20 cellular contexts compared by ENCODE assay signal in the genomic region with DNA sequence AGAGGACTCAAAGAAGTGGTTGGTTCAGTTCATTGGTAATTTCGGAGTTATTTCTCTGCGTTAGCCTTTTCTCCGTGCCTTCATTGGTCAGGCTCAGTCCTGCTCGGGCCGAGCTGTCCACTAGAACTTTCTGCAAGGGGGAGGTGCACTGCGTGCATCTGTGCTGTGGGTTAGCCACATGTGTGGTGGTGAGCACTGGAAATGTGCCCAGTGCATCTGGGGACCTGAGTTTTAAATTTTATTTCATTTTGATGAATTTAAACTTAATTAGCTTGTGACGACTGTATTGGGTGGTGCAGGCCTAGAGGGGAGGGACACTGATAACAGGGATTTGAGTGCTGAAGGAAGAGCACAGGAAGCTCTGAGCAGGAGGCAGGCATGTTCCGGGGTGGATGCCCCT. TPM values are rescaled to one million over a fixed set of nuclear protein-coding genes. Genes with fewer than 3 reads are reported as not detected.
A peak's percentile ranks its signal among the peaks of the same experiment; 100 is the strongest.
DNase-seq lines count a peak whose midpoint lies in the region; ATAC-seq, FAIRE-seq and TF ChIP-seq lines count a peak whose summit lies in the region.
"Had no signal": no experiment of that assay in that cellular context is flagged by ENCODE, and none has a peak within 500 bp of the region (broad histone marks: within the 10 kb centered on the region; RNA-seq: fewer than 3 reads in every experiment).

No MANE protein-coding gene starts in this region.

- H3K4me1 Mint-ChIP-seq in activated CD8-positive, alpha-beta T cell treated with anti-CD3 and anti-CD28 coated beads for 36 hours (ENCODE audit: low read depth) = peaks cover 12% of the 10 kb centered on the region
- H3K4me1 Mint-ChIP-seq in activated CD8-positive, alpha-beta T cell treated with anti-CD3 and anti-CD28 coated beads, Interleukin-2, amount 10 ng/mL, durations not matched to agents 7 days and 5 days (ENCODE audit: low read depth) = no peaks in the 10 kb centered on the region
- H3K4me1 Mint-ChIP-seq in CD14-positive monocyte (peaks cover 18% of the 10 kb centered on the region), neural crest cell (no peaks in the 10 kb centered on the region)
- peaks cover 9% of the 10 kb centered on the region for H3K4me1 Mint-ChIP-seq in activated T-helper 17 cell treated with anti-CD3 and anti-CD28 coated beads, Interleukin-2, amount 50 U/mL, for 72 hours

- no peak for ATAC-seq in activated CD8-positive, alpha-beta T cell treated with anti-CD3 and anti-CD28 coated beads for 36 hours
- ATAC-seq in activated CD8-positive, alpha-beta T cell treated with anti-CD3 and anti-CD28 coated beads, Interleukin-2, amount 10 ng/mL, durations not matched to agents 7 days and 5 days = no peak
- no peak for ATAC-seq in activated T-helper 17 cell treated with anti-CD3 and anti-CD28 coated beads, Interleukin-2, amount 50 U/mL, for 72 hours (replicated peaks)
- ATAC-seq: HCT116 had no signal

- H3K27ac Mint-ChIP-seq in activated CD8-positive, alpha-beta T cell treated with anti-CD3 and anti-CD28 coated beads for 36 hours = peak overlapping the region; percentile 30
- no peak overlapping the region for H3K27ac Mint-ChIP-seq in activated CD8-positive, alpha-beta T cell treated with anti-CD3 and anti-CD28 coated beads, Interleukin-2, amount 10 ng/mL, durations not matched to agents 7 days and 5 days
- H3K27ac Mint-ChIP-seq in CD14-positive monocyte (peak overlapping the region in 4 of 7 donors; percentile 3 to 73 (median 36)), neural crest cell (ENCODE audit: unreplicated experiment) (no peak overlapping the region)
- H3K27ac Mint-ChIP-seq in activated T-helper 17 cell treated with anti-CD3 and anti-CD28 coated beads, Interleukin-2, amount 50 U/mL, for 72 hours = peak overlapping the region; percentile 43

- intact Hi-C loops in activated CD8-positive, alpha-beta T cell treated with anti-CD3 and anti-CD28 coated beads for 36 hours (cut with micrococcal nuclease) = no loop called here
- intact Hi-C loops in CD14-positive monocyte (cut with micrococcal nuclease) = no loop called here

- no peak overlapping the region for H3K4me3 Mint-ChIP-seq in activated CD8-positive, alpha-beta T cell treated with anti-CD3 and anti-CD28 coated beads for 36 hours
- H3K4me3 Mint-ChIP-seq in activated CD8-positive, alpha-beta T cell treated with anti-CD3 and anti-CD28 coated beads, Interleukin-2, amount 10 ng/mL, durations not matched to agents 7 days and 5 days = no peak overlapping the region
- H3K4me3 Mint-ChIP-seq in CD14-positive monocyte (no peak overlapping the region), neural crest cell (peak overlapping the region; percentile 47)
- no peak overlapping the region for H3K4me3 Mint-ChIP-seq in activated T-helper 17 cell treated with anti-CD3 and anti-CD28 coated beads, Interleukin-2, amount 50 U/mL, for 72 hours

- no peak for TF ChIP-seq CTCF in activated CD8-positive, alpha-beta T cell treated with anti-CD3 and anti-CD28 coated beads for 36 hours (IDR thresholded peaks at IDR 0.05)
- TF ChIP-seq CTCF in CD14-positive monocyte (IDR thresholded peaks at IDR 0.05) (no peak), neural crest cell (conservative IDR thresholded peaks at IDR 0.05) (no peak), D721Med (IDR thresholded peaks at IDR 0.05; ENCODE audit: insufficient read depth, missing control alignments) (no peak)

- no peak for DNase-seq in activated CD8-positive, alpha-beta T cell treated with anti-CD3 and anti-CD28 coated beads for 36 hours
- DNase-seq in activated CD8-positive, alpha-beta T cell treated with anti-CD3 and anti-CD28 coated beads, Interleukin-2, amount 10 ng/mL, durations not matched to agents 7 days and 5 days = no peak
- DNase-seq in CD14-positive monocyte (ENCODE audit: low spot score) (no peak), neural crest cell (ENCODE audit: low read depth, low spot score) (no peak), CD1c-positive myeloid dendritic cell (ENCODE audit: extremely low spot score) (no peak), dermis blood vessel endothelial cell (no peak), D721Med (ENCODE audit: insufficient read length, low spot score) (no peak)
- DNase-seq: 8988T; BE2C; GDM1; MV-4-11; NCI-H1417; NCI-H187 treated with DMSO at 0.1 percent for 48 hours; NCI-H69; NK-92 treated with Interleukin-12 subunit alpha and Interleukin-12 subunit beta, amount 100 ng/mL, for 24 hours had no signal

- H3K36me3 Mint-ChIP-seq in activated CD8-positive, alpha-beta T cell treated with anti-CD3 and anti-CD28 coated beads for 36 hours (ENCODE audit: low read depth) = peaks cover 36% of the 10 kb centered on the region
- H3K36me3 Mint-ChIP-seq in activated CD8-positive, alpha-beta T cell treated with anti-CD3 and anti-CD28 coated beads, Interleukin-2, amount 10 ng/mL, durations not matched to agents 7 days and 5 days (ENCODE audit: low read depth) = peaks cover 63% of the 10 kb centered on the region
- H3K36me3 Mint-ChIP-seq in CD14-positive monocyte = peaks cover 78 to 95% of the 10 kb centered on the region in 2 donors
- peaks cover 92% of the 10 kb centered on the region for H3K36me3 Mint-ChIP-seq in activated T-helper 17 cell treated with anti-CD3 and anti-CD28 coated beads, Interleukin-2, amount 50 U/mL, for 72 hours (ENCODE audit: low read depth)
- H3K36me3 Mint-ChIP-seq in neural crest cell (ENCODE audit: low read depth) = peaks cover 19% of the 10 kb centered on the region

- no peak for FAIRE-seq in D721Med (lab: Jason Lieb, UNC)
- FAIRE-seq: GM12878, GM18507 had no signal

- no peaks in the 10 kb centered on the region for H3K9me3 Mint-ChIP-seq in activated CD8-positive, alpha-beta T cell treated with anti-CD3 and anti-CD28 coated beads for 36 hours
- no peaks in the 10 kb centered on the region for H3K9me3 Mint-ChIP-seq in activated CD8-positive, alpha-beta T cell treated with anti-CD3 and anti-CD28 coated beads, Interleukin-2, amount 10 ng/mL, durations not matched to agents 7 days and 5 days (ENCODE audit: insufficient read depth)
- H3K9me3 Mint-ChIP-seq in CD14-positive monocyte (no peaks in the 10 kb centered on the region), neural crest cell (no peaks in the 10 kb centered on the region)
- H3K9me3 Mint-ChIP-seq in activated T-helper 17 cell treated with anti-CD3 and anti-CD28 coated beads, Interleukin-2, amount 50 U/mL, for 72 hours = no peaks in the 10 kb centered on the region

- H3K27me3 Mint-ChIP-seq in activated CD8-positive, alpha-beta T cell treated with anti-CD3 and anti-CD28 coated beads for 36 hours = no peaks in the 10 kb centered on the region
- H3K27me3 Mint-ChIP-seq in activated CD8-positive, alpha-beta T cell treated with anti-CD3 and anti-CD28 coated beads, Interleukin-2, amount 10 ng/mL, durations not matched to agents 7 days and 5 days (ENCODE audit: low read depth) = no peaks in the 10 kb centered on the region
- H3K27me3 Mint-ChIP-seq in CD14-positive monocyte (ENCODE audit: low read depth in 3 of 3) (peaks cover 0 to 3% (median 0%) of the 10 kb centered on the region in 3 donors), neural crest cell (ENCODE audit: low read depth) (no peaks in the 10 kb centered on the region)
- H3K27me3 Mint-ChIP-seq in activated T-helper 17 cell treated with anti-CD3 and anti-CD28 coated beads, Interleukin-2, amount 50 U/mL, for 72 hours = no peaks in the 10 kb centered on the region

- POLR2A ChIA-PET in activated CD8-positive, alpha-beta T cell treated with anti-CD3 and anti-CD28 coated beads for 36 hours (lab: Charles Lee) = interaction anchor here (1.4 to 3.4 kb wide), 3 partner anchors 10 to 61 kb away, joined by 3 to 17 read pairs (median 5); no protein-coding TSS in a partner anchor
- POLR2A ChIA-PET in activated CD8-positive, alpha-beta T cell treated with anti-CD3 and anti-CD28 coated beads, Interleukin-2, amount 10 ng/mL, durations not matched to agents 7 days and 5 days (lab: Charles Lee) = no interaction called here

- CTCF ChIA-PET in activated CD8-positive, alpha-beta T cell treated with anti-CD3 and anti-CD28 coated beads for 36 hours (lab: Charles Lee) = interaction anchor here (0.8 to 1.7 kb wide), 5 partner anchors 9 to 56 kb away, joined by 3 to 8 read pairs (median 4); a partner anchor contains a TSS
- CTCF ChIA-PET in activated CD8-positive, alpha-beta T cell treated with anti-CD3 and anti-CD28 coated beads, Interleukin-2, amount 10 ng/mL, durations not matched to agents 7 days and 5 days (lab: Charles Lee) = interaction anchor here (1.2 to 1.9 kb wide), 2 partner anchors 9 to 34 kb away, joined by 3 to 8 read pairs; a partner anchor contains a TSS

RNA-seq across cellular contexts. Expression of a gene that starts 24.5 kb away (rescaled TPM):
- 10 to 100 TPM; 13.3 TPM for total RNA-seq in activated CD8-positive, alpha-beta T cell treated with anti-CD3 and anti-CD28 coated beads for 36 hours
- 10 to 100 TPM; 30.0 to 30.9 TPM for total RNA-seq in activated CD8-positive, alpha-beta T cell treated with anti-CD3 and anti-CD28 coated beads, Interleukin-2, amount 10 ng/mL, durations not matched to agents 7 days and 5 days
- under 1 TPM; 0.28 to 0.60 TPM for polyA plus RNA-seq in CD14-positive monocyte
- total RNA-seq in activated T-helper 17 cell treated with anti-CD3 and anti-CD28 coated beads, Interleukin-2, amount 50 U/mL, for 72 hours = 10 to 100 TPM; 14.7 to 23.4 TPM
- total RNA-seq in neural crest cell (25.6 and 25.9 TPM in 2 replicates), dermis blood vessel endothelial cell (2.7 and 6.7 TPM in 2 replicates)

RNA-seq across cellular contexts. Expression of a gene that starts 30.4 kb away (rescaled TPM):
- total RNA-seq in activated CD8-positive, alpha-beta T cell treated with anti-CD3 and anti-CD28 coated beads for 36 hours = not detected
- total RNA-seq in activated CD8-positive, alpha-beta T cell treated with anti-CD3 and anti-CD28 coated beads, Interleukin-2, amount 10 ng/mL, durations not matched to agents 7 days and 5 days = not detected
- polyA plus RNA-seq in CD14-positive monocyte = under 1 TPM in 1 of 2 donors, not detected in 1; 0.75 TPM
- not detected for total RNA-seq in activated T-helper 17 cell treated with anti-CD3 and anti-CD28 coated beads, Interleukin-2, amount 50 U/mL, for 72 hours
- total RNA-seq in neural crest cell (0.21 TPM in 1 of 2 replicates, not detected in the other), dermis blood vessel endothelial cell (not detected in 2 replicates)
- total RNA-seq: OCI-LY7 had no signal

RNA-seq across cellular contexts. Expression of a gene that starts 34.8 kb away (rescaled TPM):
- 100 to 1,000 TPM; 108 to 116 TPM for total RNA-seq in activated CD8-positive, alpha-beta T cell treated with anti-CD3 and anti-CD28 coated beads for 36 hours
- 100 to 1,000 TPM; 145 to 154 TPM for total RNA-seq in activated CD8-positive, alpha-beta T cell treated with anti-CD3 and anti-CD28 coated beads, Interleukin-2, amount 10 ng/mL, durations not matched to agents 7 days and 5 days
- 10 to 100 TPM in 1 of 2 donors, 1 to 10 TPM in 1; 7.1 to 13.6 TPM for polyA plus RNA-seq in CD14-positive monocyte
- total RNA-seq in activated T-helper 17 cell treated with anti-CD3 and anti-CD28 coated beads, Interleukin-2, amount 50 U/mL, for 72 hours = 100 to 1,000 TPM; 103 to 123 TPM
- total RNA-seq in neural crest cell = 23.8 and 25.5 TPM in 2 replicates
- total RNA-seq in dermis blood vessel endothelial cell = 6.1 and 6.5 TPM in 2 replicates

Comparison
In these comparisons a context has a peak if more than half of its experiments do, and no peak if none do; other contexts are left out.
1. H3K27ac Mint-ChIP-seq: peak in activated CD8-positive, alpha-beta T cell treated with anti-CD3 and anti-CD28 coated beads for 36 hours (single experiment), CD14-positive monocyte (4 of 7) and activated T-helper 17 cell treated with anti-CD3 and anti-CD28 coated beads, Interleukin-2, amount 50 U/mL, for 72 hours (single experiment); none in activated CD8-positive, alpha-beta T cell treated with anti-CD3 and anti-CD28 coated beads, Interleukin-2, amount 10 ng/mL, durations not matched to agents 7 days and 5 days (single experiment) and neural crest cell (single experiment).